8 cellular contexts compared by ENCODE assay signal in the genomic region with DNA sequence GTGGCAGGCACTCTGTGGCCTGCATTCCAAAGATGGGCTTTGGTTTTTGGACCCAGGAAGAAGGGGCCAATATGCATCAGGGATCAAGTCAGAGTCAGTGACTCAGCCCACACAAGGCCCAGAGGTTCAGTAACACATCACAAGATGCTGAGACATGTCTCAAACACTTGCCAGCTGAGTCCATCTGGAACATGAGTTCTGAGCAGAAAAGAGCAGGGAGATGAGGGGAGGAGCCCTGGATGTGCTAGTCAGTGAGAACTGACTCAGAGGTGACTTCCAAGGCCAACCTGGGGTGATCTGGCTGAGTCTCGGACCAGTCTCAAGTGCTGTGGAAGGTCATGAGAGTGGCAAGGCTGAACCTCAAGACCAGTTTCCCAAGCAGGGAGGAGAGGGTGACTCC.
A peak's percentile ranks its signal among the peaks of the same experiment; 100 is the strongest.
DNase-seq lines count a peak whose midpoint lies in the region; ATAC-seq and TF ChIP-seq lines count a peak whose summit lies in the region.

No MANE protein-coding gene starts in this region.

- no peaks in the 10 kb centered on the region for H3K79me2 ChIP-seq in OCI-LY7 (ENCODE audit: insufficient read depth, low read depth, low read length)

- peaks cover 10 to 26% (median 21%) of the 10 kb centered on the region in 5 donors for H3K4me1 ChIP-seq in subcutaneous abdominal adipose tissue (ENCODE audit: control insufficient read depth in 5 of 5, insufficient read depth in 5 of 5, low read length in 5 of 5)
- H3K4me1 ChIP-seq in effector memory CD4-positive, alpha-beta T cell (ENCODE audit: control insufficient read depth, insufficient read depth, low read length, poor library complexity, severe bottlenecking): peaks cover 12% of the 10 kb centered on the region
- H3K4me1 ChIP-seq in OCI-LY7 (ENCODE audit: insufficient read depth, low read length, poor library complexity, severe bottlenecking): peaks cover 10% of the 10 kb centered on the region

- no peaks in the 10 kb centered on the region for H4K20me1 ChIP-seq in OCI-LY7 (ENCODE audit: insufficient read depth, low read length)

- H3K27ac ChIP-seq in subcutaneous abdominal adipose tissue (ENCODE audit: low read depth, low read length): peak overlapping the region; percentile 97
- no peak overlapping the region for H3K27ac ChIP-seq in effector memory CD4-positive, alpha-beta T cell (ENCODE audit: insufficient read depth, low read length, poor library complexity, severe bottlenecking)
- H3K27ac ChIP-seq in OCI-LY7 (ENCODE audit: low read depth, low read length, poor library complexity, severe bottlenecking): no peak overlapping the region

- peak; percentile 80 for DNase-seq in HPDE6-E6E7 (ENCODE audit: extremely low spot score)
- DNase-seq in brain pericyte (ENCODE audit: low read depth, low spot score): peak; percentile 82
- DNase-seq in kidney glomerular epithelial cell (lab: John Stamatoyannopoulos, UW): peak; percentile 87
- DNase-seq in effector memory CD4-positive, alpha-beta T cell: no peak
- DNase-seq in SKM-1 (lab: John Stamatoyannopoulos, UW; ENCODE audit: unreplicated experiment): no peak
- DNase-seq in OCI-LY7 (ENCODE audit: low spot score): no peak

- H3K4me3 ChIP-seq in subcutaneous abdominal adipose tissue (ENCODE audit: low read depth in 1 of 5, low read length in 5 of 5) (no peak overlapping the region), OCI-LY7 (ENCODE audit: low read depth, low read length, poor library complexity, severe bottlenecking) (no peak overlapping the region)
- no peak overlapping the region for H3K4me3 ChIP-seq in effector memory CD4-positive, alpha-beta T cell (ENCODE audit: insufficient read depth, low read depth, low read length, poor library complexity, severe bottlenecking)

- no peak for ATAC-seq in GM19023 (IDR thresholded peaks at IDR 0.05; ENCODE audit: unreplicated experiment)

- no peaks in the 10 kb centered on the region for H3K36me3 ChIP-seq in subcutaneous abdominal adipose tissue (ENCODE audit: control insufficient read depth in 5 of 5, insufficient read depth in 5 of 5, low read length in 5 of 5)
- no peaks in the 10 kb centered on the region for H3K36me3 ChIP-seq in effector memory CD4-positive, alpha-beta T cell (ENCODE audit: control insufficient read depth, insufficient read depth, low read length)
- H3K36me3 ChIP-seq in OCI-LY7 (ENCODE audit: insufficient read depth, low read length): no peaks in the 10 kb centered on the region

- no TSS peak for BruUV-seq in OCI-LY7 (replicated peaks; lab: Mats Ljungman, UMichigan)

- H3K9me3 ChIP-seq in subcutaneous abdominal adipose tissue (ENCODE audit: control insufficient read depth in 5 of 5, low read length in 5 of 5) (no peaks in the 10 kb centered on the region), OCI-LY7 (ENCODE audit: low read length) (no peaks in the 10 kb centered on the region)
- H3K9me3 ChIP-seq in effector memory CD4-positive, alpha-beta T cell (ENCODE audit: control insufficient read depth, low read length): no peaks in the 10 kb centered on the region

- no peaks in the 10 kb centered on the region for H3K9me2 ChIP-seq in OCI-LY7 (ENCODE audit: insufficient read depth, low read length)

- no peak for TF ChIP-seq CTCF in OCI-LY7 (conservative IDR thresholded peaks at IDR 0.05; ENCODE audit: low read length)

- intact Hi-C loops in OCI-LY7 (cut with micrococcal nuclease; ENCODE audit: unreplicated experiment): no loop called here

- no peaks in the 10 kb centered on the region for H3K27me3 ChIP-seq in subcutaneous abdominal adipose tissue (ENCODE audit: control insufficient read depth in 5 of 5, insufficient read depth in 4 of 5, low read length in 5 of 5)
- H3K27me3 ChIP-seq in effector memory CD4-positive, alpha-beta T cell (replicated peaks; ENCODE audit: control insufficient read depth, insufficient read depth, low read length, poor library complexity, severe bottlenecking): no peaks in the 10 kb centered on the region

- no peak overlapping the region for H2AFZ ChIP-seq in OCI-LY7 (ENCODE audit: low read length)

- CTCF ChIA-PET in OCI-LY7 (lab: Charles Lee; ENCODE audit: unreplicated experiment): no interaction called here

- POLR2A ChIA-PET in OCI-LY7 (lab: Charles Lee): no interaction called here

- peak overlapping the region in 4 of 5 donors; percentile 64 to 71 (median 68) for H3K9ac ChIP-seq in subcutaneous abdominal adipose tissue (ENCODE audit: low read length in 5 of 5)

- H3K4me2 ChIP-seq in OCI-LY7 (ENCODE audit: low read length): no peak overlapping the region

Comparison
In these comparisons a context has a peak if more than half of its experiments do, and no peak if none do; other contexts are left out.
1. DNase-seq: peak in HPDE6-E6E7 (single experiment), brain pericyte (single experiment) and kidney glomerular epithelial cell (single experiment); none in effector memory CD4-positive, alpha-beta T cell (0 of 3), SKM-1 (single experiment) and OCI-LY7 (single experiment).